ENCODE assay signal across 8 cellular contexts in genomic region chr14:99602054-99602787, GRCh38. TPM values are rescaled to one million over a fixed set of nuclear protein-coding genes. Genes with fewer than 3 reads are reported as not detected.
A peak's percentile ranks its signal among the peaks of the same experiment; 100 is the strongest.
DNase-seq lines count a peak whose midpoint lies in the region; ATAC-seq and TF ChIP-seq lines count a peak whose summit lies in the region.

No MANE protein-coding gene starts in this region.

- peak overlapping the region; percentile 74 to 82 for H3K9ac ChIP-seq in mucosa of rectum (ENCODE audit: low read depth in 1 of 2, low read length in 2 of 2)

- ATAC-seq in GM18519 (IDR thresholded peaks at IDR 0.05; ENCODE audit: low FRiP score, unreplicated experiment) (no peak), HG02610 (IDR thresholded peaks at IDR 0.05; ENCODE audit: unreplicated experiment) (no peak)

- no peak for TF ChIP-seq CTCF in C4-2B (conservative IDR thresholded peaks at IDR 0.05)
- TF ChIP-seq CTCF in breast epithelium (IDR thresholded peaks at IDR 0.05), result no peak

- H3K27ac ChIP-seq in C4-2B (peak overlapping the region; percentile 92), breast epithelium (peak overlapping the region; percentile 39 to 52), mucosa of rectum (ENCODE audit: low read depth in 2 of 2, low read length in 2 of 2) (peak overlapping the region; percentile 83), SJCRH30 (no peak overlapping the region)

- H3K27me3 ChIP-seq in breast epithelium (no peaks in the 10 kb centered on the region), mucosa of rectum (ENCODE audit: control insufficient read depth in 2 of 2, insufficient read depth in 2 of 2, low read length in 2 of 2) (no peaks in the 10 kb centered on the region), SJCRH30 (no peaks in the 10 kb centered on the region)

- intact Hi-C loops in breast epithelium (cut with DNase I; ENCODE audit: low total_unique reads), result loop anchor here (5.0 kb wide), 1 partner anchor 40 kb away; no protein-coding TSS in a partner anchor

- TF ChIP-seq POLR2A in breast epithelium (IDR thresholded peaks at IDR 0.05), result no peak

- DNase-seq in Kasumi-1 (lab: John Stamatoyannopoulos, UW) (peak; percentile 20 to 26), breast epithelium (ENCODE audit: low spot score in 2 of 2) (no peak), iPS-NIHi11 (ENCODE audit: low spot score) (no peak), SJCRH30 (no peak)

- no peaks in the 10 kb centered on the region for H3K9me3 ChIP-seq in breast epithelium
- H3K9me3 ChIP-seq in mucosa of rectum (ENCODE audit: control insufficient read depth in 2 of 2, low read length in 2 of 2), result no peaks in the 10 kb centered on the region
- H3K9me3 ChIP-seq in SJCRH30 (replicated peaks), result no peaks in the 10 kb centered on the region

- H3K36me3 ChIP-seq in breast epithelium (no peaks in the 10 kb centered on the region), mucosa of rectum (ENCODE audit: control insufficient read depth in 2 of 2, insufficient read depth in 2 of 2, low read length in 2 of 2) (no peaks in the 10 kb centered on the region), SJCRH30 (no peaks in the 10 kb centered on the region)

- H3K4me1 ChIP-seq in breast epithelium (peaks cover 6 to 14% of the 10 kb centered on the region in 2 donors), mucosa of rectum (ENCODE audit: control insufficient read depth in 2 of 2, insufficient read depth in 2 of 2, low read length in 2 of 2) (peaks cover 59 to 61% of the 10 kb centered on the region in 2 donors), SJCRH30 (peaks cover 15% of the 10 kb centered on the region)

- peak overlapping the region; percentile 20 to 88 (median 77) for H3K4me3 ChIP-seq in breast epithelium
- peak overlapping the region; percentile 68 to 82 for H3K4me3 ChIP-seq in mucosa of rectum (ENCODE audit: low read length in 2 of 2)
- H3K4me3 ChIP-seq in SJCRH30, result no peak overlapping the region

RNA-seq across cellular contexts. Expression of gene CCDC85C, which starts 1.8 kb away (rescaled TPM):
- total RNA-seq in breast epithelium, result 1 to 10 TPM; 1.3 to 8.3 (median 4.3) TPM
- 12.2 and 12.9 TPM in 2 replicates for total RNA-seq in SJCRH30 (2014; rRNA removed; shearing (Covaris generic))

RNA-seq across cellular contexts. Expression of gene HHIPL1, which starts 42.7 kb away (rescaled TPM):
- total RNA-seq in breast epithelium, result 1 to 10 TPM; 1.3 to 4.6 (median 2.3) TPM
- total RNA-seq in SJCRH30 (2014; rRNA removed; shearing (Covaris generic)), result not detected in 2 replicates

Comparison
In these comparisons a context has a peak if more than half of its experiments do, and no peak if none do; other contexts are left out.
1. DNase-seq: peak in Kasumi-1 (2 of 2); none in breast epithelium (0 of 2), iPS-NIHi11 (single experiment) and SJCRH30 (0 of 2).